In the genomic region with DNA sequence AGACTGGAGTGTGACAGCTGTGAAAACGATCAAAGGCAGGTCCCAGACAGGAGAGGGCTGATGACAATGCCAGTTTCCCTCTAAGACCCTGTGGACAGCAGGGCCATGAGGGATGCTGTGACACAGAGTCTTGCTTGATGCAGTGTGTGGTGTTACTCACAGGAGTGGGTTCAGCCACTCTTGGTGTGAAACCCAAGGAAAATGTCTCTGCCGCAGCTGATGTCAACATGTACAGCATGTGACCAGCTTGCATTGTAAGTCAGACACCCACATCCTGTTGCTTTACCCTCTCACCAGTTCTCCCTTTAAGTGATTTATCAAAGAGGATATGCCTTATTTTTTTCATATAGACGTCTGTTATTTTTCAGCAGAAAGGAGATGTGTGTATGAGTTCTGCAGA, we compare ENCODE assay signal across 8 cellular contexts.
DNase-seq lines count a peak whose midpoint lies in the region; ATAC-seq and TF ChIP-seq lines count a peak whose summit lies in the region.

No MANE protein-coding gene starts in this region.

- no peak overlapping the region for H3K27ac Mint-ChIP-seq in type B pancreatic cell

- TF ChIP-seq POLR2A in IMR-90 (IDR thresholded peaks at IDR 0.05; ENCODE audit: low read depth, low read length) (no peak), sigmoid colon (IDR thresholded peaks at IDR 0.05) (no peak)

- no CpG with 5 or more reads among the region's 3 CpGs for WGBS in IMR-90 (ENCODE audit: extremely low coverage in 2 of 2, insufficient read length in 1 of 2), 2 experiments
- 11 to 22% methylated on average over 3 of the region's 3 CpGs for WGBS in sigmoid colon, 2 donors

- ATAC-seq in GM19397 (IDR thresholded peaks at IDR 0.05; ENCODE audit: unreplicated experiment) (peak; percentile 93), IMR-90 (ENCODE audit: low read depth) (no peak), HG03039 (IDR thresholded peaks at IDR 0.05; ENCODE audit: unreplicated experiment) (no peak)

- no peak overlapping the region for H3K9ac ChIP-seq in IMR-90 (ENCODE audit: low read depth, low read length)

- no peak overlapping the region for H3K56ac ChIP-seq in IMR-90 (ENCODE audit: extremely low read depth, insufficient read depth, low read length)

- H2BK15ac ChIP-seq in IMR-90 (ENCODE audit: low read depth, low read length) = no peak overlapping the region

- H3K4ac ChIP-seq in IMR-90 (ENCODE audit: low read depth, low read length) = no peak overlapping the region

- H3K9me3 ChIP-seq in IMR-90 (ENCODE audit: control insufficient read depth, insufficient read depth, low read length) (no peaks in the 10 kb centered on the region), sigmoid colon (no peaks in the 10 kb centered on the region)

- no peak overlapping the region for H2BK5ac ChIP-seq in IMR-90 (ENCODE audit: low read depth, low read length, poor library complexity, severe bottlenecking)

- H3K27me3 ChIP-seq in IMR-90 (ENCODE audit: control insufficient read depth, insufficient read depth, low read length) = no peaks in the 10 kb centered on the region
- H3K27me3 ChIP-seq in sigmoid colon = no peaks in the 10 kb centered on the region

- H2AK5ac ChIP-seq in IMR-90 (ENCODE audit: low read depth, low read length) = no peak overlapping the region

- no peak overlapping the region for H2BK120ac ChIP-seq in IMR-90 (ENCODE audit: low read depth, low read length)

- H3K4me1 ChIP-seq in IMR-90 (ENCODE audit: control insufficient read depth, insufficient read depth, low read length) (no peaks in the 10 kb centered on the region), sigmoid colon (no peaks in the 10 kb centered on the region)

- no peak overlapping the region for H3K23ac ChIP-seq in IMR-90 (ENCODE audit: low read depth, low read length)

- no peaks in the 10 kb centered on the region for H3K36me3 Mint-ChIP-seq in type B pancreatic cell

- H4K5ac ChIP-seq in IMR-90 (ENCODE audit: low read depth, low read length) = no peak overlapping the region

- H4K8ac ChIP-seq in IMR-90 (ENCODE audit: low read depth in 2 of 2, low read length in 2 of 2) = no peak overlapping the region

- intact Hi-C loops in IMR-90 (cut with micrococcal nuclease) (no loop called here), sigmoid colon (cut with DNase I) (no loop called here)

- CTCF ChIA-PET in IMR-90 (lab: Yijun Ruan, JAX) = no interaction called here

- no peaks in the 10 kb centered on the region for H4K20me1 ChIP-seq in IMR-90 (ENCODE audit: insufficient read depth, low read length)

- no peak overlapping the region for H2AFZ ChIP-seq in IMR-90 (replicated peaks; ENCODE audit: low read length, poor library complexity)

- no peak for TF ChIP-seq EP300 in sigmoid colon (IDR thresholded peaks at IDR 0.05)

- H3K9me1 ChIP-seq in IMR-90 (ENCODE audit: insufficient read depth, low read length) = no peaks in the 10 kb centered on the region

- no peak overlapping the region for H3K4me3 Mint-ChIP-seq in type B pancreatic cell

- DNase-seq in AG08395 (ENCODE audit: low spot score) (peak; percentile 6), IMR-90 (peak; percentile 40), sigmoid colon (peak; percentile 67), type B pancreatic cell (ENCODE audit: extremely low spot score, unreplicated experiment) (no peak)
- peak; percentile 46 to 60 for DNase-seq in activated CD4-positive, alpha-beta T cell treated with anti-CD3 and anti-CD28 coated beads for 24 hours (ENCODE audit: low read depth in 2 of 2)
- peak; percentile 71 for DNase-seq in effector CD8-positive, alpha-beta T cell (lab: John Stamatoyannopoulos, UW)

- no peak overlapping the region for H2BK20ac ChIP-seq in IMR-90 (ENCODE audit: low read depth, low read length)

- H3K4me1 Mint-ChIP-seq in type B pancreatic cell (ENCODE audit: unreplicated experiment) = no peaks in the 10 kb centered on the region

- POLR2A ChIA-PET in IMR-90 (lab: Charles Lee; ENCODE audit: unreplicated experiment) = no interaction called here

- no peak for TF ChIP-seq RAD21 in IMR-90 (IDR thresholded peaks at IDR 0.05; ENCODE audit: low read length)

- H3K18ac ChIP-seq in IMR-90 (ENCODE audit: low read depth, low read length) = no peak overlapping the region

- H3K27me3 Mint-ChIP-seq in type B pancreatic cell = no peaks in the 10 kb centered on the region

- dilution Hi-C loops in IMR-90 (cut with HindIII; ENCODE audit: low sequenced_read_pairs, unreplicated experiment) = no loop called here

- no TSS peak for BruUV-seq in IMR-90 (replicated peaks; lab: Mats Ljungman, UMichigan)

- H3K14ac ChIP-seq in IMR-90 (replicated peaks; ENCODE audit: low read depth, low read length) = no peak overlapping the region

- no peak overlapping the region for H3K4me3 ChIP-seq in IMR-90 (ENCODE audit: insufficient read depth, low read depth, low read length)
- no peak overlapping the region for H3K4me3 ChIP-seq in sigmoid colon

- no peak overlapping the region for H3K4me2 ChIP-seq in IMR-90 (ENCODE audit: low read depth, low read length)

- H3K27ac ChIP-seq in IMR-90 (ENCODE audit: insufficient read depth, low read length) (no peak overlapping the region), sigmoid colon (no peak overlapping the region)

- no peak overlapping the region for H4K91ac ChIP-seq in IMR-90 (ENCODE audit: insufficient read depth, low read depth, low read length)

- H3K79me1 ChIP-seq in IMR-90 (ENCODE audit: low read depth in 1 of 2, low read length in 2 of 2) = no peaks in the 10 kb centered on the region

- H3K9me3 Mint-ChIP-seq in type B pancreatic cell = peaks cover 2% of the 10 kb centered on the region

- H3K36me3 ChIP-seq in IMR-90 (ENCODE audit: control insufficient read depth, insufficient read depth, low read length) = no peaks in the 10 kb centered on the region
- no peaks in the 10 kb centered on the region for H3K36me3 ChIP-seq in sigmoid colon

- no peak overlapping the region for H2AK9ac ChIP-seq in IMR-90 (replicated peaks; ENCODE audit: low read depth, low read length, poor library complexity)

- in situ Hi-C loops in IMR-90 (cut with MboI; ENCODE audit: low sequenced_read_pairs) = no loop called here

- TF ChIP-seq CTCF in IMR-90 (conservative IDR thresholded peaks at IDR 0.05; ENCODE audit: low read depth, low read length) (no peak), sigmoid colon (IDR thresholded peaks at IDR 0.05) (no peak), type B pancreatic cell (conservative IDR thresholded peaks at IDR 0.05) (no peak)

TF ChIP-seq in IMR-90, 13 proteins besides CTCF, POLR2A, EP300 and RAD21:
- TF ChIP-seq BHLHE40 (IDR thresholded peaks at IDR 0.05; ENCODE audit: low read depth, low read length) = peak; percentile 43; the same call in 1 of the 2 replicates
- TF ChIP-seq RCOR1 (IDR thresholded peaks at IDR 0.05; ENCODE audit: insufficient replicate concordance, low read length) = no peak
- TF ChIP-seq, protein P1, sequence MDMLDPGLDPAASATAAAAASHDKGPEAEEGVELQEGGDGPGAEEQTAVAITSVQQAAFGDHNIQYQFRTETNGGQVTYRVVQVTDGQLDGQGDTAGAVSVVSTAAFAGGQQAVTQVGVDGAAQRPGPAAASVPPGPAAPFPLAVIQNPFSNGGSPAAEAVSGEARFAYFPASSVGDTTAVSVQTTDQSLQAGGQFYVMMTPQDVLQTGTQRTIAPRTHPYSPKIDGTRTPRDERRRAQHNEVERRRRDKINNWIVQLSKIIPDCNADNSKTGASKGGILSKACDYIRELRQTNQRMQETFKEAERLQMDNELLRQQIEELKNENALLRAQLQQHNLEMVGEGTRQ (IDR thresholded peaks at IDR 0.05; ENCODE audit: low read depth, low read length) = no peak
- TF ChIP-seq CEBPB (IDR thresholded peaks at IDR 0.05; ENCODE audit: low read depth, low read length) = no peak
